Comparison of ENCODE assay signal across 9 cellular contexts in the genomic region with DNA sequence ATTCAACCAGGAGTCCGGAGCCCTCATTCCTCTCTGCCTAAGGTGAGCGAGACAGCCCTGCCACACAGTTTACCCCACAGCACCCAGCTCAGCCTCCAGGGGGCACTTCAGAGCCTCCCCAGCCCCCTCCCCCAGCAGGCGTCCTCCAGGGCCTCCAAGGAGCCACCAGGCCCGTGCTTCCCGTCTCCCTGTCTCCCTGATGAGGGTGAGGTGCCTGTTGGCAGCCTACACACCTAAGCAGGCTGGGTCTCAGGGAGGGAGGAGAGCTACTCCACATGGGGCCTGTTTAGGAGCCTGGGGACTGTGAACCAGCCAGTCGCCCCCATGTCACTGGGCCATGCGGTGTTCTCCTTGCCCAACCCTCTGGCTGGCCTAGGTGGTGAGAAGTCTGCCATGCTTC. TPM values are rescaled to one million over a fixed set of nuclear protein-coding genes. Genes with fewer than 3 reads are reported as not detected.
DNase-seq lines count a peak whose midpoint lies in the region; ATAC-seq, FAIRE-seq and TF ChIP-seq lines count a peak whose summit lies in the region.
"Had no signal": no experiment of that assay in that cellular context is flagged by ENCODE, and none has a peak within 500 bp of the region (broad histone marks: within the 10 kb centered on the region; RNA-seq: fewer than 3 reads in every experiment).

No MANE protein-coding gene starts in this region.

- no peaks in the 10 kb centered on the region for H3K9me3 ChIP-seq in CD4-positive, alpha-beta T cell (ENCODE audit: control insufficient read depth, low read length)
- H3K9me3 ChIP-seq in K562 (replicated peaks; ENCODE audit: control insufficient read depth, insufficient read depth, low read depth, low read length) (no peaks in the 10 kb centered on the region), ovary (no peaks in the 10 kb centered on the region)

- TF ChIP-seq POLR2A in K562 (conservative IDR thresholded peaks at IDR 0.05), result no peak
- TF ChIP-seq POLR2A in lower leg skin (IDR thresholded peaks at IDR 0.05), result no peak
- TF ChIP-seq POLR2A in ovary (IDR thresholded peaks at IDR 0.05), result no peak

- intact Hi-C loops in CD4-positive, alpha-beta T cell (cut with DNase I, micrococcal nuclease), result no loop called here
- intact Hi-C loops in K562 (cut with micrococcal nuclease), result no loop called here
- intact Hi-C loops in lower leg skin (cut with DNase I; ENCODE audit: low total_unique reads), result no loop called here
- intact Hi-C loops in ovary (cut with DNase I), result no loop called here

- FAIRE-seq in K562 (lab: Jason Lieb, UNC), result no peak

- H3K79me2 ChIP-seq in K562 (ENCODE audit: control insufficient read depth, insufficient read depth, low read length), result no peaks in the 10 kb centered on the region

- peak overlapping the region; percentile 59; the same call in 1 of the 2 replicates for H2AFZ ChIP-seq in K562 (ENCODE audit: low read depth, low read length)

- H3K4me3 ChIP-seq in K562, result no peak overlapping the region
- H3K4me3 ChIP-seq in lower leg skin (ENCODE audit: low read depth, poor library complexity, severe bottlenecking), result no peak overlapping the region
- no peak overlapping the region for H3K4me3 ChIP-seq in ovary

- CTCF ChIA-PET in CD4-positive, alpha-beta T cell (lab: Charles Lee), result interaction anchor here (1.8 kb wide), 1 partner anchor 29 kb away, joined by 8 read pairs; the partner anchor contains the start of gene TRIM8
- CTCF ChIA-PET in K562 (lab: Yijun Ruan, JAX; ENCODE audit: low intra/inter-chr PET ratio), result no interaction called here

- POLR2A ChIA-PET in CD4-positive, alpha-beta T cell (lab: Charles Lee), result no interaction called here
- POLR2A ChIA-PET in K562 (lab: Yijun Ruan, JAX), result interaction anchor here (1.1 kb wide), 1 partner anchor 164 kb away, joined by 4 read pairs; the partner anchor contains the start of gene C10orf95

- peak in 2 of 10 experiments; percentile 19 to 22 for DNase-seq in CD4-positive, alpha-beta T cell
- peak; percentile 12 for DNase-seq in HT-29 (ENCODE audit: low spot score)
- peak; percentile 63 to 70 (median 66) for DNase-seq in K562 (ENCODE audit: extremely low read depth in 1 of 4, low spot score in 3 of 4)
- no peak for DNase-seq in mesothelial cell of epicardium (ENCODE audit: low spot score in 2 of 2, unreplicated experiment in 2 of 2)
- DNase-seq in HuH-7.5 (ENCODE audit: low spot score), result no peak
- DNase-seq in lower leg skin (ENCODE audit: low spot score in 2 of 2), result no peak
- DNase-seq in hippocampal formation (lab: John Stamatoyannopoulos, UW), result no peak
- no peak for DNase-seq in ovary

- peaks cover 2% of the 10 kb centered on the region for H3K9me1 ChIP-seq in K562 (ENCODE audit: control insufficient read depth, insufficient read depth, low read length)

- H3K27ac Mint-ChIP-seq in CD4-positive, alpha-beta T cell, result peak overlapping the region; percentile 20
- peak overlapping the region; percentile 61 for H3K27ac Mint-ChIP-seq in mesothelial cell of epicardium

- 60% methylated on average over 4 of the region's 7 CpGs for WGBS in K562 (ENCODE audit: insufficient coverage, low coverage, missing lambda C conversion rate)
- WGBS in lower leg skin, 2 donors, result 75 to 78% methylated on average over 5 to 7 of the region's 7 CpGs
- 57 to 85% (median 76%) methylated on average over 7 of the region's 7 CpGs for WGBS in ovary, 3 donors

- no TSS peak for BruUV-seq in K562 (replicated peaks; lab: Mats Ljungman, UMichigan)

- H3K27ac ChIP-seq in CD4-positive, alpha-beta T cell (ENCODE audit: low read depth, low read length), result no peak overlapping the region
- H3K27ac ChIP-seq in K562 (ENCODE audit: extremely low read depth, low read depth, low read length) (no peak overlapping the region; the same call in 2 of the 3 replicates), ovary (no peak overlapping the region)

- peak in 1 of 2 experiments; percentile 56; a peak in 2 of 4 replicates for TF ChIP-seq RAD21 in K562 (CRISPR knock-in tag; conservative IDR thresholded peaks at IDR 0.05 in 1 of 2, IDR thresholded peaks at IDR 0.05 in 1 of 2)

- no peaks in the 10 kb centered on the region for H3K9me3 Mint-ChIP-seq in CD4-positive, alpha-beta T cell
- no peaks in the 10 kb centered on the region for H3K9me3 Mint-ChIP-seq in mesothelial cell of epicardium
- H3K9me3 Mint-ChIP-seq: IgD-negative memory B cell had no signal

- no peaks in the 10 kb centered on the region for H3K27me3 ChIP-seq in CD4-positive, alpha-beta T cell (ENCODE audit: control insufficient read depth, insufficient read depth, low read length)
- H3K27me3 ChIP-seq in K562 (ENCODE audit: control insufficient read depth in 2 of 2, insufficient read depth in 2 of 2, low read length in 2 of 2) (no peaks in the 10 kb centered on the region), ovary (no peaks in the 10 kb centered on the region)

- H3K4me2 ChIP-seq in K562 (ENCODE audit: insufficient read depth, low read length), result no peak overlapping the region

- no peak for TF ChIP-seq CTCF in CD4-positive, alpha-beta T cell (IDR thresholded peaks at IDR 0.05)
- TF ChIP-seq CTCF in K562 (IDR thresholded peaks at IDR 0.05 in 2 of 3, conservative IDR thresholded peaks at IDR 0.05 in 1 of 3; ENCODE audit: insufficient read depth in 2 of 3, low read depth in 1 of 3, low read length in 3 of 3), result peak; percentile 52 to 65 (median 59)
- no peak for TF ChIP-seq CTCF in mesothelial cell of epicardium (IDR thresholded peaks at IDR 0.05; ENCODE audit: unreplicated experiment)
- TF ChIP-seq CTCF in lower leg skin (IDR thresholded peaks at IDR 0.05), result no peak
- TF ChIP-seq CTCF in ovary (IDR thresholded peaks at IDR 0.05), result no peak

- peaks cover 32% of the 10 kb centered on the region for H3K4me1 Mint-ChIP-seq in CD4-positive, alpha-beta T cell (ENCODE audit: low read depth)
- H3K4me1 Mint-ChIP-seq in mesothelial cell of epicardium, result peaks cover 35% of the 10 kb centered on the region
- H3K4me1 Mint-ChIP-seq: IgD-negative memory B cell had no signal

- H3K4me3 Mint-ChIP-seq in CD4-positive, alpha-beta T cell, result no peak overlapping the region
- no peak overlapping the region for H3K4me3 Mint-ChIP-seq in mesothelial cell of epicardium
- H3K4me3 Mint-ChIP-seq: IgD-negative memory B cell had no signal

- in situ Hi-C loops in K562 (cut with MboI), result loop anchor here (25.0 kb wide), 1 partner anchor 778 kb away; the partner anchor contains the start of gene KCNIP2

- peak overlapping the region in 1 of 2 experiments; percentile 75; a peak in 1 of 4 replicates for H3K9ac ChIP-seq in K562 (ENCODE audit: insufficient read depth in 1 of 2, low read depth in 2 of 2, low read length in 2 of 2)

- ATAC-seq in CD4-positive, alpha-beta T cell (ENCODE audit: poor library complexity), result no peak
- ATAC-seq in K562, result peak; percentile 96

- peaks cover 45% of the 10 kb centered on the region for H3K36me3 Mint-ChIP-seq in CD4-positive, alpha-beta T cell (ENCODE audit: low read depth)
- peaks cover 11% of the 10 kb centered on the region for H3K36me3 Mint-ChIP-seq in mesothelial cell of epicardium

- H3K4me1 ChIP-seq in K562 (replicated peaks in 1 of 2; ENCODE audit: control insufficient read depth in 2 of 2, insufficient read depth in 2 of 2, low read length in 2 of 2), result peaks cover 0 to 33% of the 10 kb centered on the region in 2 experiments; a peak in 4 of 5 replicates
- H3K4me1 ChIP-seq in ovary (ENCODE audit: insufficient read depth), result peaks cover 11% of the 10 kb centered on the region

- TF ChIP-seq EP300 in K562 (IDR thresholded peaks at IDR 0.05; ENCODE audit: low read length), result no peak
- no peak for TF ChIP-seq EP300 in ovary (IDR thresholded peaks at IDR 0.05)

- no peaks in the 10 kb centered on the region for H4K20me1 ChIP-seq in K562 (replicated peaks; ENCODE audit: control insufficient read depth, insufficient read depth, low read length)

- H3K36me3 ChIP-seq in K562 (ENCODE audit: control insufficient read depth, insufficient read depth, low read length), result peaks cover 6% of the 10 kb centered on the region; the same call in 2 of the 3 replicates
- no peaks in the 10 kb centered on the region for H3K36me3 ChIP-seq in ovary

- H3K27me3 Mint-ChIP-seq in CD4-positive, alpha-beta T cell, result no peaks in the 10 kb centered on the region
- no peaks in the 10 kb centered on the region for H3K27me3 Mint-ChIP-seq in mesothelial cell of epicardium (ENCODE audit: low read depth)
- H3K27me3 Mint-ChIP-seq: IgD-negative memory B cell had no signal

TF ChIP-seq in K562, 482 proteins besides CTCF, POLR2A, EP300 and RAD21 (continues in another document):
- TF ChIP-seq RBBP5 (IDR thresholded peaks at IDR 0.05; ENCODE audit: borderline replicate concordance, insufficient read depth, low read length, poor library complexity, severe bottlenecking) (no peak), CBX2 (IDR thresholded peaks at IDR 0.05; ENCODE audit: insufficient read depth, low read length, poor library complexity, severe bottlenecking) (no peak), SMAD4 (CRISPR knock-in tag; conservative IDR thresholded peaks at IDR 0.05) (0 out of 2 replicates have a peak, but pooled peaks have one; percentile 21), HNRNPL (IDR thresholded peaks at IDR 0.05; ENCODE audit: low read depth, low read length) (no peak)

RNA-seq across cellular contexts. Expression of gene TRIM8, which starts 28.9 kb away (rescaled TPM):
- 10 to 100 TPM; 80.9 to 81.6 TPM for total RNA-seq in CD4-positive, alpha-beta T cell
- 81.2 and 82.3 TPM in 2 replicates for total RNA-seq in HT-29 (2014; rRNA removed; shearing (Covaris generic))
- 16.6 and 38.8 TPM in 2 replicates for total RNA-seq in K562 (2011; cell fraction: chromatin; rRNA removed; ENCODE audit: low replicate concordance)
- total RNA-seq in K562 (2011; cell fraction: nucleolus; rRNA removed), result 21.6 and 25.2 TPM in 2 replicates
- 17.2 and 24.7 TPM in 2 replicates for total RNA-seq in K562 (2011; cell fraction: nucleoplasm; rRNA removed)
- total RNA-seq in K562 (2014; rRNA removed) (13.4 and 14.1 TPM in 2 replicates), K562 (2014; rRNA removed; fragmentation: Illumina TruSeq; extraction: Trizol) (7.3 and 7.5 TPM in 2 replicates), K562 (2015; rRNA removed; fragmentation: Illumina TruSeq; extraction: Trizol) (8.9 and 9.7 TPM in 2 replicates), K562 (2021) (26.0 and 27.2 TPM in 2 replicates), mesothelial cell of epicardium (74.3 to 85.3 TPM (median 79.2 TPM) in 3 replicates), lower leg skin (100 to 1,000 TPM in 3 of 4 donors, 10 to 100 TPM in 1; 91.7 to 128 (median 106) TPM), ovary (100 to 1,000 TPM in 2 of 7 donors, 10 to 100 TPM in 5; 48.5 to 120 (median 91.7) TPM)
- polyA plus RNA-seq in K562 (2011; rRNA removed) (9.1 and 11.2 TPM in 2 replicates), K562 (2014; fragmentation: Illumina TruSeq; extraction: Trizol) (11.3 and 21.4 TPM in 2 replicates), K562 (2014; fragmentation: Nextera tagmentation; extraction: Ambion mirVana) (1 to 10 TPM; 1.7 to 3.2 TPM), K562 (2014; rRNA removed) (12.6 and 20.4 TPM in 2 replicates), ovary (10 to 100 TPM; 74.7 to 84.3 TPM)
- polyA plus RNA-seq in K562 (2011; cell fraction: cytosol; rRNA removed), result 6.0 and 15.5 TPM in 2 replicates
- 13.8 and 26.7 TPM in 2 replicates for polyA plus RNA-seq in K562 (2011; cell fraction: nucleus; rRNA removed)
- 23.8 and 28.1 TPM in 2 replicates for polyA plus RNA-seq in K562 (2012)
- 5.7 and 5.9 TPM in 2 replicates for polyA minus RNA-seq in K562 (2011; rRNA and poly(A)+ RNA removed)
- polyA minus RNA-seq in K562 (2011; cell fraction: cytosol; rRNA and poly(A)+ RNA removed), result 9.7 and 9.8 TPM in 2 replicates
- polyA minus RNA-seq in K562 (2011; cell fraction: nucleus; rRNA and poly(A)+ RNA removed), result 9.2 and 11.4 TPM in 2 replicates

Comparison
In these comparisons a context has a peak if more than half of its experiments do, and no peak if none do; other contexts are left out.
1. DNase-seq: peak in HT-29 (single experiment) and K562 (4 of 4); none in mesothelial cell of epicardium (0 of 2), HuH-7.5 (single experiment), lower leg skin (0 of 2), hippocampal formation (0 of 2) and ovary (0 of 5).
2. CTCF ChIP-seq: peak in K562 (3 of 3); none in CD4-positive, alpha-beta T cell (single experiment), mesothelial cell of epicardium (single experiment), lower leg skin (0 of 3) and ovary (0 of 3).